ENCODE assay signal across 8 cellular contexts in the genomic region with DNA sequence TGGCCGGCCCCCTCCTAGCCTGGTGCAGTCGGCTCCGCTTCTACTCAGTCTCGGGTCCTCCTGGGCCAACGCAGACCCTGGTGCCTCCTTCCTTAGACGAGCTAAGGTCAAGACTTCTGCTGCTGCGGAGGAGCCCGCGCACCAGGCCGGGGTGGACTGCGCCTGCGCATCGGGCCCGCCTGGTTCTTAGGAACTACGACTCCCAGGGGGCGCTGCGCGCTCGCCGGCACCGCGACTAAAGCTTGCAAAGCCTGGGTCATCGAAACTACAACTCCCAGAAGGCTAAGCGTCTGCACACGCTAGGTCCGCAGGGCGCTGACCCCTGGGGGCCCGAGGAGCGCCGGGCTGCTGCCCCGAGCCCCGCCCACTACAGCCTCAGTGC. TPM values are rescaled to one million over a fixed set of nuclear protein-coding genes. Genes with fewer than 3 reads are reported as not detected.
DNase-seq lines count a peak whose midpoint lies in the region; ATAC-seq and TF ChIP-seq lines count a peak whose summit lies in the region.

A gene (minus strand): TSS at position 145 of the 382 bp plus-strand sequence. CDS start 6,559 bp downstream, outside the sequence.

- H3K4me3 Mint-ChIP-seq in activated CD8-positive, alpha-beta T cell treated with anti-CD3 and anti-CD28 coated beads for 36 hours, result peak within 1 kb of the TSS; percentile 88

- H3K4me1 ChIP-seq in HUES6 (ENCODE audit: control insufficient read depth, insufficient read depth, low read length) (no peaks in the 10 kb centered on the region; the same call in 1 of the 2 replicates), duodenal mucosa (ENCODE audit: control insufficient read depth in 1 of 2, insufficient read depth in 2 of 2, low read length in 2 of 2) (peaks cover 0 to 11% of the 10 kb centered on the region in 2 donors), smooth muscle cell (ENCODE audit: low read depth) (no peaks in the 10 kb centered on the region)

- peak within 1 kb of the TSS; percentile 67 for H3K9ac ChIP-seq in HUES6 (ENCODE audit: low read length)
- peak within 1 kb of the TSS; percentile 49 to 66 for H3K9ac ChIP-seq in duodenal mucosa (ENCODE audit: low read depth in 1 of 2, low read length in 2 of 2)
- no peak within 1 kb of the TSS for H3K9ac ChIP-seq in smooth muscle cell (ENCODE audit: low read depth)

- TF ChIP-seq CTCF in activated CD8-positive, alpha-beta T cell treated with anti-CD3 and anti-CD28 coated beads for 36 hours (IDR thresholded peaks at IDR 0.05), result peak; percentile 23
- no peak for TF ChIP-seq CTCF in smooth muscle cell (IDR thresholded peaks at IDR 0.05; ENCODE audit: borderline replicate concordance, insufficient read depth, poor library complexity, severe bottlenecking)

- peaks cover 1% of the 10 kb centered on the region for H3K27me3 Mint-ChIP-seq in activated CD8-positive, alpha-beta T cell treated with anti-CD3 and anti-CD28 coated beads for 36 hours

- peaks cover 32% of the 10 kb centered on the region for H3K36me3 Mint-ChIP-seq in activated CD8-positive, alpha-beta T cell treated with anti-CD3 and anti-CD28 coated beads for 36 hours (ENCODE audit: low read depth)

- no peaks in the 10 kb centered on the region for H3F3A ChIP-seq in smooth muscle cell (ENCODE audit: low read depth)

- no peaks in the 10 kb centered on the region for H3K36me3 ChIP-seq in HUES6 (ENCODE audit: control insufficient read depth, insufficient read depth, low read length)
- H3K36me3 ChIP-seq in duodenal mucosa (ENCODE audit: control insufficient read depth in 1 of 2, insufficient read depth in 2 of 2, low read length in 2 of 2), result no peaks in the 10 kb centered on the region
- no peaks in the 10 kb centered on the region for H3K36me3 ChIP-seq in smooth muscle cell (ENCODE audit: low read depth)

- POLR2A ChIA-PET in activated CD8-positive, alpha-beta T cell treated with anti-CD3 and anti-CD28 coated beads for 36 hours (lab: Charles Lee), result interaction anchor here (0.7 kb wide), 1 partner anchor 58 kb away, joined by 3 read pairs; no protein-coding TSS in a partner anchor

- peak; percentile 94 for DNase-seq in activated CD8-positive, alpha-beta T cell treated with anti-CD3 and anti-CD28 coated beads for 36 hours
- peak; percentile 97 for DNase-seq in midbrain (lab: John Stamatoyannopoulos, UW)
- peak; percentile 38 to 70 for DNase-seq in stimulated activated CD8-positive, alpha-beta memory T cell treated with anti-CD3 and anti-CD28 coated beads, Interleukin-4, amount 100 ng/mL, for 1 hour (ENCODE audit: low read depth in 2 of 2, low spot score in 1 of 2)
- DNase-seq in amniotic stem cell (lab: John Stamatoyannopoulos, UW), result no peak
- no peak for DNase-seq in smooth muscle cell (lab: John Stamatoyannopoulos, UW; ENCODE audit: unreplicated experiment)

- no peaks in the 10 kb centered on the region for H3K27me3 ChIP-seq in HUES6 (ENCODE audit: control insufficient read depth, insufficient read depth, low read length)
- no peaks in the 10 kb centered on the region for H3K27me3 ChIP-seq in duodenal mucosa (ENCODE audit: control insufficient read depth in 1 of 2, insufficient read depth in 2 of 2, low read length in 2 of 2)
- no peaks in the 10 kb centered on the region for H3K27me3 ChIP-seq in smooth muscle cell (ENCODE audit: low read depth)

- H3K27ac Mint-ChIP-seq in activated CD8-positive, alpha-beta T cell treated with anti-CD3 and anti-CD28 coated beads for 36 hours, result peak within 1 kb of the TSS; percentile 88

- H3K9me3 ChIP-seq in HUES6 (ENCODE audit: control insufficient read depth, insufficient read depth, low read depth, low read length) (peaks cover 40% of the 10 kb centered on the region), duodenal mucosa (ENCODE audit: control insufficient read depth in 1 of 2, low read length in 2 of 2) (peaks cover 29 to 46% of the 10 kb centered on the region in 2 donors), smooth muscle cell (replicated peaks; ENCODE audit: low read depth) (no peaks in the 10 kb centered on the region)

- peak within 1 kb of the TSS; percentile 79 for H3K4me3 ChIP-seq in HUES6 (ENCODE audit: low read depth, low read length)
- H3K4me3 ChIP-seq in duodenal mucosa (ENCODE audit: low read depth in 1 of 2, low read length in 2 of 2), result peak within 1 kb of the TSS; percentile 70 to 76
- no peak within 1 kb of the TSS for H3K4me3 ChIP-seq in smooth muscle cell

- WGBS in smooth muscle cell (ENCODE audit: low lambda C conversion rate), result 94% methylated on average over 32 of the region's 32 CpGs

- CTCF ChIA-PET in activated CD8-positive, alpha-beta T cell treated with anti-CD3 and anti-CD28 coated beads for 36 hours (lab: Charles Lee), result no interaction called here

- H3K79me2 ChIP-seq in smooth muscle cell (ENCODE audit: low read depth), result no peaks in the 10 kb centered on the region

- intact Hi-C loops in activated CD8-positive, alpha-beta T cell treated with anti-CD3 and anti-CD28 coated beads for 36 hours (cut with micrococcal nuclease), result no loop called here

- no peaks in the 10 kb centered on the region for H4K20me1 ChIP-seq in smooth muscle cell (ENCODE audit: low read depth)

- H3K4me2 ChIP-seq in smooth muscle cell, result no peak within 1 kb of the TSS

- H3K27ac ChIP-seq in HUES6 (ENCODE audit: low read depth, low read length) (no peak within 1 kb of the TSS), duodenal mucosa (ENCODE audit: low read depth, low read length) (no peak within 1 kb of the TSS), smooth muscle cell (ENCODE audit: low read depth) (no peak within 1 kb of the TSS)

- H2AFZ ChIP-seq in smooth muscle cell (ENCODE audit: low read depth), result no peak within 1 kb of the TSS

- peaks cover 21% of the 10 kb centered on the region for H3K9me3 Mint-ChIP-seq in activated CD8-positive, alpha-beta T cell treated with anti-CD3 and anti-CD28 coated beads for 36 hours

- peak; percentile 95 for ATAC-seq in activated CD8-positive, alpha-beta T cell treated with anti-CD3 and anti-CD28 coated beads for 36 hours
- ATAC-seq in HG03469 (IDR thresholded peaks at IDR 0.05; ENCODE audit: unreplicated experiment), result no peak

- peaks cover 9% of the 10 kb centered on the region for H3K4me1 Mint-ChIP-seq in activated CD8-positive, alpha-beta T cell treated with anti-CD3 and anti-CD28 coated beads for 36 hours (ENCODE audit: low read depth)

RNA-seq across cellular contexts. Expression of the gene that starts here (rescaled TPM):
- 1 to 10 TPM; 3.0 to 3.3 TPM for total RNA-seq in activated CD8-positive, alpha-beta T cell treated with anti-CD3 and anti-CD28 coated beads for 36 hours
- not detected in 2 replicates for total RNA-seq in smooth muscle cell
- polyA plus RNA-seq in smooth muscle cell, result not detected in 2 replicates

Comparison
In these comparisons a context has a peak if more than half of its experiments do, and no peak if none do; other contexts are left out.
1. DNase-seq: peak in activated CD8-positive, alpha-beta T cell treated with anti-CD3 and anti-CD28 coated beads for 36 hours (single experiment), midbrain (single experiment) and stimulated activated CD8-positive, alpha-beta memory T cell treated with anti-CD3 and anti-CD28 coated beads, Interleukin-4, amount 100 ng/mL, for 1 hour (2 of 2); none in amniotic stem cell (single experiment) and smooth muscle cell (single experiment).